ENCODE assay signal across 8 cellular contexts in genomic region chr6:27650620-27651370, GRCh38.
DNase-seq lines count a peak whose midpoint lies in the region; ATAC-seq and TF ChIP-seq lines count a peak whose summit lies in the region.

No MANE protein-coding gene starts in this region.

- H3K4me1 ChIP-seq in left lung: no peaks in the 10 kb centered on the region

- ATAC-seq in left lung (peak; percentile 30), HG02588 (IDR thresholded peaks at IDR 0.05; ENCODE audit: unreplicated experiment) (no peak), Right ventricle myocardium superior (ENCODE audit: poor library complexity) (no peak)

- peaks cover 8 to 95% of the 10 kb centered on the region in 2 donors for H3K27me3 ChIP-seq in left lung

- no peaks in the 10 kb centered on the region for H3K36me3 ChIP-seq in left lung

- TF ChIP-seq CTCF in 22Rv1 (IDR thresholded peaks at IDR 0.05): peak; percentile 37
- TF ChIP-seq CTCF in GM12873 (IDR thresholded peaks at IDR 0.05; ENCODE audit: insufficient read depth, low read depth, low read length, missing control alignments): peak; percentile 48
- TF ChIP-seq CTCF in left lung (IDR thresholded peaks at IDR 0.05): no peak

- intact Hi-C loops in left lung (cut with DNase I): no loop called here
- intact Hi-C loops in Right ventricle myocardium superior (cut with DNase I): no loop called here

- no peak overlapping the region for H3K4me3 ChIP-seq in left lung

- H3K9me3 ChIP-seq in left lung: no peaks in the 10 kb centered on the region

- peak; percentile 62 for DNase-seq in NCI-H2171 treated with DMSO at 0.1 percent for 48 hours (lab: John Stamatoyannopoulos, UW)
- peak; percentile 32 for DNase-seq in activated naive CD4-positive, alpha-beta T cell treated with anti-CD3 and anti-CD28 coated beads, Interleukin-2, amount 50 U/mL, for 16 hours
- no peak for DNase-seq in left lung
- DNase-seq in activated effector memory CD4-positive, alpha-beta T cell treated with anti-CD3 and anti-CD28 coated beads, Interleukin-2, amount 50 U/mL, for 16 hours: no peak
- DNase-seq in Right ventricle myocardium superior: no peak

- peak overlapping the region; percentile 40; the same call in 1 of the 2 replicates for H3K27ac ChIP-seq in 22Rv1
- no peak overlapping the region for H3K27ac ChIP-seq in left lung

Comparison
In these comparisons a context has a peak if more than half of its experiments do, and no peak if none do; other contexts are left out.
1. CTCF ChIP-seq: peak in 22Rv1 (single experiment) and GM12873 (single experiment); none in left lung (0 of 2).
2. DNase-seq: peak in NCI-H2171 treated with DMSO at 0.1 percent for 48 hours (single experiment) and activated naive CD4-positive, alpha-beta T cell treated with anti-CD3 and anti-CD28 coated beads, Interleukin-2, amount 50 U/mL, for 16 hours (single experiment); none in left lung (0 of 2), activated effector memory CD4-positive, alpha-beta T cell treated with anti-CD3 and anti-CD28 coated beads, Interleukin-2, amount 50 U/mL, for 16 hours (single experiment) and Right ventricle myocardium superior (single experiment).